Comparison of ENCODE assay signal across 20 cellular contexts in genomic region chr9:72648811-72649414, GRCh38.
DNase-seq lines count a peak whose midpoint lies in the region; ATAC-seq and TF ChIP-seq lines count a peak whose summit lies in the region.
"Had no signal": no experiment of that assay in that cellular context is flagged by ENCODE, and none has a peak within 500 bp of the region (broad histone marks: within the 10 kb centered on the region; RNA-seq: fewer than 3 reads in every experiment).

No MANE protein-coding gene starts in this region.

- no peak for ATAC-seq in GM19023 (IDR thresholded peaks at IDR 0.05; ENCODE audit: unreplicated experiment)
- ATAC-seq: activated CD8-positive, alpha-beta T cell treated with anti-CD3 and anti-CD28 coated beads, Interleukin-2, amount 10 ng/mL, durations not matched to agents 7 days and 5 days; gastrocnemius medialis; sciatic nerve had no signal

- TF ChIP-seq CTCF in OCI-LY3 (IDR thresholded peaks at IDR 0.05; ENCODE audit: low read depth, low read length) (no peak), vagina (IDR thresholded peaks at IDR 0.05) (no peak)

- peak overlapping the region in 8 of 11 experiments; percentile 4 to 67 (median 47); a peak in 12 of 22 replicates for H3K4me2 ChIP-seq in BLaER1 treated with 17β-estradiol and CSF1 and Interleukin-3, amounts not matched to agents 10 nM and 100 nM
- peak overlapping the region; percentile 70 for H3K4me2 ChIP-seq in OCI-LY3 (ENCODE audit: low read length)

- peak overlapping the region in 2 of 11 experiments; percentile 4 to 5; a peak in 2 of 22 replicates for H3K27ac ChIP-seq in BLaER1 treated with 17β-estradiol and CSF1 and Interleukin-3, amounts not matched to agents 10 nM and 100 nM
- no peak overlapping the region for H3K27ac ChIP-seq in OCI-LY3 (ENCODE audit: low read length)
- no peak overlapping the region for H3K27ac ChIP-seq in vagina
- H3K27ac ChIP-seq: gastrocnemius medialis, ovary, thoracic aorta had no signal

- peaks cover 0 to 15% (median 9%) of the 10 kb centered on the region in 10 experiments; a peak in 13 of 20 replicates for H3K4me1 ChIP-seq in BLaER1 treated with 17β-estradiol and CSF1 and Interleukin-3, amounts not matched to agents 10 nM and 100 nM
- H3K4me1 ChIP-seq in OCI-LY3 (ENCODE audit: low read length), result peaks cover 20% of the 10 kb centered on the region
- no peaks in the 10 kb centered on the region for H3K4me1 ChIP-seq in vagina
- H3K4me1 ChIP-seq: gastrocnemius medialis had no signal

- POLR2A ChIA-PET in HEK293T (lab: Yijun Ruan, JAX), result no interaction called here

- H4K20me1 ChIP-seq in BLaER1 treated with 17β-estradiol and CSF1 and Interleukin-3, amounts not matched to agents 10 nM and 100 nM, result no peaks in the 10 kb centered on the region
- H4K20me1 ChIP-seq in OCI-LY3 (ENCODE audit: insufficient read depth, low read length), result no peaks in the 10 kb centered on the region

- DNase-seq in HEK293T (ENCODE audit: extremely low spot score), result no peak
- peak; percentile 4 for DNase-seq in left kidney (ENCODE audit: low read depth, low spot score)
- no peak for DNase-seq in vagina (ENCODE audit: extremely low spot score in 2 of 2)
- no peak for DNase-seq in EL
- DNase-seq in NCI-H345 (lab: John Stamatoyannopoulos, UW), result no peak
- DNase-seq: activated CD8-positive, alpha-beta T cell treated with anti-CD3 and anti-CD28 coated beads, Interleukin-2, amount 10 ng/mL, durations not matched to agents 7 days and 5 days; activated naive CD4-positive, alpha-beta T cell; activated T-cell treated with anti-CD3 and anti-CD28 coated beads, Interleukin-2, amount 50 U/mL, for 1 hour; amniotic stem cell; caudate nucleus; gastrocnemius medialis; GOT3; kidney; NCI-H1436; ovary had no signal

- no peaks in the 10 kb centered on the region for H3K27me3 ChIP-seq in BLaER1 treated with 17β-estradiol and CSF1 and Interleukin-3, amounts not matched to agents 10 nM and 100 nM
- no peaks in the 10 kb centered on the region for H3K27me3 ChIP-seq in OCI-LY3 (ENCODE audit: low read depth, low read length)
- no peaks in the 10 kb centered on the region for H3K27me3 ChIP-seq in vagina
- H3K27me3 ChIP-seq: gastrocnemius medialis, ovary had no signal

- no peaks in the 10 kb centered on the region for H3K9me3 ChIP-seq in BLaER1 treated with 17β-estradiol and CSF1 and Interleukin-3, amounts not matched to agents 10 nM and 100 nM (replicated peaks in 1 of 11)
- H3K9me3 ChIP-seq in OCI-LY3 (ENCODE audit: insufficient read depth, low read length) (no peaks in the 10 kb centered on the region), vagina (no peaks in the 10 kb centered on the region)
- H3K9me3 ChIP-seq: gastrocnemius medialis, ovary, thoracic aorta had no signal

- H3K9ac ChIP-seq in BLaER1 treated with 17β-estradiol and CSF1 and Interleukin-3, amounts not matched to agents 10 nM and 100 nM, result no peak overlapping the region
- no peak overlapping the region for H3K9ac ChIP-seq in OCI-LY3 (ENCODE audit: low read length)

- no peaks in the 10 kb centered on the region for H3K36me3 ChIP-seq in BLaER1 treated with 17β-estradiol and CSF1 and Interleukin-3, amounts not matched to agents 10 nM and 100 nM
- H3K36me3 ChIP-seq in OCI-LY3 (replicated peaks; ENCODE audit: low read depth, low read length), result no peaks in the 10 kb centered on the region
- no peaks in the 10 kb centered on the region for H3K36me3 ChIP-seq in vagina
- H3K36me3 ChIP-seq: gastrocnemius medialis, ovary, thoracic aorta had no signal

- no peaks in the 10 kb centered on the region for H3K79me2 ChIP-seq in OCI-LY3 (ENCODE audit: low read length)

- H2AFZ ChIP-seq in OCI-LY3 (ENCODE audit: low read depth, low read length), result no peak overlapping the region

- TF ChIP-seq POLR2A in vagina (IDR thresholded peaks at IDR 0.05), result no peak

- CTCF ChIA-PET in HEK293T (lab: Yijun Ruan, JAX), result no interaction called here

- H3K4me3 ChIP-seq in BLaER1 treated with 17β-estradiol and CSF1 and Interleukin-3, amounts not matched to agents 10 nM and 100 nM, result no peak overlapping the region
- H3K4me3 ChIP-seq in OCI-LY3 (ENCODE audit: low read length), result peak overlapping the region; percentile 46
- H3K4me3 ChIP-seq in vagina, result no peak overlapping the region
- H3K4me3 ChIP-seq: gastrocnemius medialis, ovary, thoracic aorta had no signal

- intact Hi-C loops in vagina (cut with DNase I), result no loop called here

TF ChIP-seq in HEK293T, 16 proteins besides CTCF, POLR2A, EP300 and RAD21:
- TF ChIP-seq PKNOX1 (IDR thresholded peaks at IDR 0.05), result peak; percentile 31
- no peak for TF ChIP-seq SP1 (IDR thresholded peaks at IDR 0.05)
- no peak for TF ChIP-seq FOXA1 (IDR thresholded peaks at IDR 0.05)
